Comparison of ENCODE assay signal across 1 cellular context in the genomic region with DNA sequence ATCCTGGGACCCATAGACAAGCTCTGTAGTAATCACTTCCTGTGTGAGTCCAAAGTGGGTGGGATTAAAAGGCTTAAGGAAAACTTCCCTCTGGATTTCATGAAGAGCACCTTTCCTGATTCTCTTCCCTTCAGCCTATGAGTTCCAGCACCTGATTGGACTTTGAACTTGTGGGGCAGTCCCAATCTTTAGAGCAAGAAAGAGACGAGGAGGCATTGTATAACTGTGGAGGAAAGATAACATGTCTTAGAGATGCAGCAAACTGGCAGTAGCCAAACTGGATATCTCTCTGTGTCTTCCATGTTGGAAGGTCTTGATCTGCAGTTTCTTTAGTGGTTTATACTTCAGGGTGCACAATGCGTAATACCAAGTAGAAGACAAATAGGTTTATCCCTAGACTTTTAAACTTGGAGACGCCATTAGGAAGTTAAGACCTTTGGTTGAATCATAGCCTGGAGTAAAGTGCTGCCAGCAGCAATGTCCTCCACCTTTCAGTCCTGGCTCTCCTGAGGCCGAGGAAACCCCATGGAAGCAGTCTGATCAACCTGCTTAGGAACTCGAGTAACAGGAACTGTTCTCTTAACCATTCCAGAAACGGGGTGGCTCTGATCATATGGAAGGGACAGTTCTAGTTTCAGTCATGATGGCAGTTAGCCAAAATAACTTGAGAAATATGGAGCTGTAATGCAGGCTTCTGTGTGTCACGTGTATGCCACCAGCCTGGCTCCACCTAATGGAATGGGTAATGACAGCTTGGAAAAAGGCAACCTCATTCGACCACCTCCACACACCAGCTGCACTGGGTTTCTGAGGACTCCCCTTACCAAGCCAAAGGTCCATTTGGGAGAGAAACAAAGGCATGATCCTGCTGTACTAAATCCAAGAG.
TF ChIP-seq lines count a peak whose summit lies in the region.

No MANE protein-coding gene starts in this region.

TF ChIP-seq in K562, 482 proteins besides CTCF, POLR2A, EP300 and RAD21 (continued from another document and continues in another):
- TF ChIP-seq, protein P1, sequence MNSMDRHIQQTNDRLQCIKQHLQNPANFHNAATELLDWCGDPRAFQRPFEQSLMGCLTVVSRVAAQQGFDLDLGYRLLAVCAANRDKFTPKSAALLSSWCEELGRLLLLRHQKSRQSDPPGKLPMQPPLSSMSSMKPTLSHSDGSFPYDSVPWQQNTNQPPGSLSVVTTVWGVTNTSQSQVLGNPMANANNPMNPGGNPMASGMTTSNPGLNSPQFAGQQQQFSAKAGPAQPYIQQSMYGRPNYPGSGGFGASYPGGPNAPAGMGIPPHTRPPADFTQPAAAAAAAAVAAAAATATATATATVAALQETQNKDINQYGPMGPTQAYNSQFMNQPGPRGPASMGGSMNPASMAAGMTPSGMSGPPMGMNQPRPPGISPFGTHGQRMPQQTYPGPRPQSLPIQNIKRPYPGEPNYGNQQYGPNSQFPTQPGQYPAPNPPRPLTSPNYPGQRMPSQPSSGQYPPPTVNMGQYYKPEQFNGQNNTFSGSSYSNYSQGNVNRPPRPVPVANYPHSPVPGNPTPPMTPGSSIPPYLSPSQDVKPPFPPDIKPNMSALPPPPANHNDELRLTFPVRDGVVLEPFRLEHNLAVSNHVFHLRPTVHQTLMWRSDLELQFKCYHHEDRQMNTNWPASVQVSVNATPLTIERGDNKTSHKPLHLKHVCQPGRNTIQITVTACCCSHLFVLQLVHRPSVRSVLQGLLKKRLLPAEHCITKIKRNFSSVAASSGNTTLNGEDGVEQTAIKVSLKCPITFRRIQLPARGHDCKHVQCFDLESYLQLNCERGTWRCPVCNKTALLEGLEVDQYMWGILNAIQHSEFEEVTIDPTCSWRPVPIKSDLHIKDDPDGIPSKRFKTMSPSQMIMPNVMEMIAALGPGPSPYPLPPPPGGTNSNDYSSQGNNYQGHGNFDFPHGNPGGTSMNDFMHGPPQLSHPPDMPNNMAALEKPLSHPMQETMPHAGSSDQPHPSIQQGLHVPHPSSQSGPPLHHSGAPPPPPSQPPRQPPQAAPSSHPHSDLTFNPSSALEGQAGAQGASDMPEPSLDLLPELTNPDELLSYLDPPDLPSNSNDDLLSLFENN (IDR thresholded peaks at IDR 0.05; ENCODE audit: low read depth in 2 of 2, low read length in 2 of 2), result no peak
- TF ChIP-seq SRSF3 (IDR thresholded peaks at IDR 0.05; ENCODE audit: insufficient read depth, low read length) (no peak), CBFA2T2 (conservative IDR thresholded peaks at IDR 0.05) (peak; percentile 75), KDM4B (IDR thresholded peaks at IDR 0.05; ENCODE audit: borderline replicate concordance in 2 of 2, low read depth in 1 of 2) (no peak), ZNF263 (CRISPR knock-in tag; IDR thresholded peaks at IDR 0.05; ENCODE audit: borderline replicate concordance) (no peak), BRD4 (IDR thresholded peaks at IDR 0.05) (no peak), NCOA1 (IDR thresholded peaks at IDR 0.05; ENCODE audit: low read depth) (no peak), ZNF239 (CRISPR knock-in tag; IDR thresholded peaks at IDR 0.05) (no peak), ZNF644 (tag; IDR thresholded peaks at IDR 0.05; ENCODE audit: low read depth) (no peak), PCBP1 (IDR thresholded peaks at IDR 0.05; ENCODE audit: low read depth, low read length, poor library complexity, severe bottlenecking) (no peak), ZKSCAN3 (CRISPR knock-in tag; IDR thresholded peaks at IDR 0.05) (no peak), POLR2B (IDR thresholded peaks at IDR 0.05; ENCODE audit: low read depth, partially characterized antibody) (peak; percentile 51), ZZZ3 (IDR thresholded peaks at IDR 0.05) (no peak), DDX20 (tag; IDR thresholded peaks at IDR 0.05; ENCODE audit: low read depth) (no peak), RBM17 (IDR thresholded peaks at IDR 0.05; ENCODE audit: borderline replicate concordance, low read depth, low read length) (no peak), IFI16 (CRISPR knock-in tag; IDR thresholded peaks at IDR 0.05) (no peak), ZNF77 (CRISPR knock-in tag; IDR thresholded peaks at IDR 0.05) (no peak), NR4A1 (CRISPR knock-in tag; IDR thresholded peaks at IDR 0.05) (no peak), NR4A1 (tag; IDR thresholded peaks at IDR 0.05) (peak; percentile 65; the same call in 1 of the 2 replicates), KLF6 (CRISPR knock-in tag; IDR thresholded peaks at IDR 0.05; ENCODE audit: borderline replicate concordance) (no peak), SREBF1 (IDR thresholded peaks at IDR 0.05; ENCODE audit: borderline replicate concordance, low read depth, low read length) (no peak), TCF3 (CRISPR knock-in tag; IDR thresholded peaks at IDR 0.05) (peak; percentile 79), MBD2 (IDR thresholded peaks at IDR 0.05; ENCODE audit: borderline replicate concordance, low read depth) (peak; percentile 34; the same call in 1 of the 2 replicates), ZNF780A (CRISPR knock-in tag; IDR thresholded peaks at IDR 0.05) (no peak), PHB (CRISPR knock-in tag; IDR thresholded peaks at IDR 0.05) (no peak), ZBTB7A (IDR thresholded peaks at IDR 0.05; ENCODE audit: borderline replicate concordance, control insufficient read depth, low read depth, low read length) (no peak), ZC3H11A (IDR thresholded peaks at IDR 0.05; ENCODE audit: low read depth, low read length) (no peak), RBBP5 (IDR thresholded peaks at IDR 0.05; ENCODE audit: borderline replicate concordance, insufficient read depth, low read length, poor library complexity, severe bottlenecking) (no peak), ZNF445 (CRISPR knock-in tag; IDR thresholded peaks at IDR 0.05; ENCODE audit: low read depth) (0 out of 2 replicates have a peak, but pooled peaks have one; percentile 66), ZNF766 (CRISPR knock-in tag; conservative IDR thresholded peaks at IDR 0.05) (no peak), PHF8 (IDR thresholded peaks at IDR 0.05; ENCODE audit: borderline replicate concordance, low read length) (no peak), MEF2D (tag; conservative IDR thresholded peaks at IDR 0.05; ENCODE audit: low read depth) (no peak), KDM2B (CRISPR knock-in tag; IDR thresholded peaks at IDR 0.05) (no peak)
- TF ChIP-seq, protein P2, sequence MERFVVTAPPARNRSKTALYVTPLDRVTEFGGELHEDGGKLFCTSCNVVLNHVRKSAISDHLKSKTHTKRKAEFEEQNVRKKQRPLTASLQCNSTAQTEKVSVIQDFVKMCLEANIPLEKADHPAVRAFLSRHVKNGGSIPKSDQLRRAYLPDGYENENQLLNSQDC (CRISPR knock-in tag; IDR thresholded peaks at IDR 0.05), result 0 out of 2 replicates have a peak, but pooled peaks have one; percentile 12
- TF ChIP-seq, protein P3, sequence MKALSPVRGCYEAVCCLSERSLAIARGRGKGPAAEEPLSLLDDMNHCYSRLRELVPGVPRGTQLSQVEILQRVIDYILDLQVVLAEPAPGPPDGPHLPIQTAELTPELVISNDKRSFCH (CRISPR knock-in tag; IDR thresholded peaks at IDR 0.05), result no peak
- TF ChIP-seq, protein P3 (tag; IDR thresholded peaks at IDR 0.05), result no peak
- TF ChIP-seq, protein P4, sequence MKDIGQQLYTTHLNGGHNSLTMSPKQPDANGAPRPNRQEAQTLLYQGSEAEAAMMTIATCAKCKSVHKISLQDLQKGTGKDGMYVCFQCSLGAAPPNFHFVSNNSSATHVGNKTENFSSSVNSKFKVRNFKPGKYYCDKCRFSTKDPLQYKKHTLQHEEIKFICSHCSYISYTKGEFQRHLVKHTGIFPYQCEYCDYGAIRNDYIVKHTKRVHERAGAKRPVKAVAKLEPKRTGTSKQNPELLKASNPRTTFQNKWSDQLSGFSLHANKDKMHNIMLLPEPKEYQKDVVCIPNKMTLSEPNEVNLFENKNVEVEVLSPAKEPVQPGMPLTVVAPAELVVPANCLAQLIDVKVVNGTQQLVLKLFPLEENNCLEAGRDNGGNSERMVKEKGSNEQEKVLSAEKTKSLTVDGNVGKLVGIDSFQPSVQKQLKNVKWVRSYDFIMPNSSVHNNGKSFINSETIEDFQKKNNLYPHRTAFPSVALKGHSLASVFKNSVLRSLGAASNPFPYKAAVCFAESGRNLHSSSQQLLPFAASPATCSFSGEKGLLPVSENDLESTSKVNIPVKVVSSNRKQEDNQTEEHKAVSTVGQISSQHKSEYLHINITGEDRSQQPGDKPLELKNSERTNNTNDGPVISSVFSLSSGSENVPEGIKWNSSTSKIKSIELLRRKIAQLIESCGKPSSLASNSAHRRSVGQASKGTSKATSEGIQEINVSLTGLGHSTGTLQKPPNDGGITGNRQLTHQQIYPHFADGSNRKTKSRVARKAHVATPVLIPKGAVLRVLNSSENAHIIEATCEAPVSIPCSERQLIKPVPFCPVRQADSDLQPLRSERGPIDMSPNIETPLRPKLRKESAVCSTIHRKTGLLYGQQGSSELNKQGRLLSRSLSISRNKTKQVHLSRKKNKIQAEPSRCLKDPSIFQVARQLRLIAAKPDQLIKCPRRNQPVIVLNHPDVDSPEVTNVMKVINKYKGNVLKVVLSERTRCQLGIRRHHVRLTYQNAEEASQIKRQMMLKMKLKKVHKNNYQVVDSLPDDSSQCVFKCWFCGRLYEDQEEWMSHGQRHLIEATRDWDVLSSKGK (CRISPR knock-in tag; IDR thresholded peaks at IDR 0.05), result no peak
- TF ChIP-seq, protein P5, sequence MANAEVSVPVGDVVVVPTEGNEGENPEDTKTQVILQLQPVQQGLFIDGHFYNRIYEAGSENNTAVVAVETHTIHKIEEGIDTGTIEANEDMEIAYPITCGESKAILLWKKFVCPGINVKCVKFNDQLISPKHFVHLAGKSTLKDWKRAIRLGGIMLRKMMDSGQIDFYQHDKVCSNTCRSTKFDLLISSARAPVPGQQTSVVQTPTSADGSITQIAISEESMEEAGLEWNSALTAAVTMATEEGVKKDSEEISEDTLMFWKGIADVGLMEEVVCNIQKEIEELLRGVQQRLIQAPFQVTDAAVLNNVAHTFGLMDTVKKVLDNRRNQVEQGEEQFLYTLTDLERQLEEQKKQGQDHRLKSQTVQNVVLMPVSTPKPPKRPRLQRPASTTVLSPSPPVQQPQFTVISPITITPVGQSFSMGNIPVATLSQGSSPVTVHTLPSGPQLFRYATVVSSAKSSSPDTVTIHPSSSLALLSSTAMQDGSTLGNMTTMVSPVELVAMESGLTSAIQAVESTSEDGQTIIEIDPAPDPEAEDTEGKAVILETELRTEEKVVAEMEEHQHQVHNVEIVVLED (CRISPR knock-in tag; IDR thresholded peaks at IDR 0.05), result no peak
- TF ChIP-seq, protein P6, sequence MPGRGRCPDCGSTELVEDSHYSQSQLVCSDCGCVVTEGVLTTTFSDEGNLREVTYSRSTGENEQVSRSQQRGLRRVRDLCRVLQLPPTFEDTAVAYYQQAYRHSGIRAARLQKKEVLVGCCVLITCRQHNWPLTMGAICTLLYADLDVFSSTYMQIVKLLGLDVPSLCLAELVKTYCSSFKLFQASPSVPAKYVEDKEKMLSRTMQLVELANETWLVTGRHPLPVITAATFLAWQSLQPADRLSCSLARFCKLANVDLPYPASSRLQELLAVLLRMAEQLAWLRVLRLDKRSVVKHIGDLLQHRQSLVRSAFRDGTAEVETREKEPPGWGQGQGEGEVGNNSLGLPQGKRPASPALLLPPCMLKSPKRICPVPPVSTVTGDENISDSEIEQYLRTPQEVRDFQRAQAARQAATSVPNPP (IDR thresholded peaks at IDR 0.05; ENCODE audit: borderline replicate concordance, insufficient read depth, insufficient read length), result no peak
- TF ChIP-seq, protein P7, sequence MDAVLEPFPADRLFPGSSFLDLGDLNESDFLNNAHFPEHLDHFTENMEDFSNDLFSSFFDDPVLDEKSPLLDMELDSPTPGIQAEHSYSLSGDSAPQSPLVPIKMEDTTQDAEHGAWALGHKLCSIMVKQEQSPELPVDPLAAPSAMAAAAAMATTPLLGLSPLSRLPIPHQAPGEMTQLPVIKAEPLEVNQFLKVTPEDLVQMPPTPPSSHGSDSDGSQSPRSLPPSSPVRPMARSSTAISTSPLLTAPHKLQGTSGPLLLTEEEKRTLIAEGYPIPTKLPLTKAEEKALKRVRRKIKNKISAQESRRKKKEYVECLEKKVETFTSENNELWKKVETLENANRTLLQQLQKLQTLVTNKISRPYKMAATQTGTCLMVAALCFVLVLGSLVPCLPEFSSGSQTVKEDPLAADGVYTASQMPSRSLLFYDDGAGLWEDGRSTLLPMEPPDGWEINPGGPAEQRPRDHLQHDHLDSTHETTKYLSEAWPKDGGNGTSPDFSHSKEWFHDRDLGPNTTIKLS (IDR thresholded peaks at IDR 0.05; ENCODE audit: borderline replicate concordance, low read depth), result no peak; the same call in 1 of the 2 replicates
- TF ChIP-seq, protein P8, sequence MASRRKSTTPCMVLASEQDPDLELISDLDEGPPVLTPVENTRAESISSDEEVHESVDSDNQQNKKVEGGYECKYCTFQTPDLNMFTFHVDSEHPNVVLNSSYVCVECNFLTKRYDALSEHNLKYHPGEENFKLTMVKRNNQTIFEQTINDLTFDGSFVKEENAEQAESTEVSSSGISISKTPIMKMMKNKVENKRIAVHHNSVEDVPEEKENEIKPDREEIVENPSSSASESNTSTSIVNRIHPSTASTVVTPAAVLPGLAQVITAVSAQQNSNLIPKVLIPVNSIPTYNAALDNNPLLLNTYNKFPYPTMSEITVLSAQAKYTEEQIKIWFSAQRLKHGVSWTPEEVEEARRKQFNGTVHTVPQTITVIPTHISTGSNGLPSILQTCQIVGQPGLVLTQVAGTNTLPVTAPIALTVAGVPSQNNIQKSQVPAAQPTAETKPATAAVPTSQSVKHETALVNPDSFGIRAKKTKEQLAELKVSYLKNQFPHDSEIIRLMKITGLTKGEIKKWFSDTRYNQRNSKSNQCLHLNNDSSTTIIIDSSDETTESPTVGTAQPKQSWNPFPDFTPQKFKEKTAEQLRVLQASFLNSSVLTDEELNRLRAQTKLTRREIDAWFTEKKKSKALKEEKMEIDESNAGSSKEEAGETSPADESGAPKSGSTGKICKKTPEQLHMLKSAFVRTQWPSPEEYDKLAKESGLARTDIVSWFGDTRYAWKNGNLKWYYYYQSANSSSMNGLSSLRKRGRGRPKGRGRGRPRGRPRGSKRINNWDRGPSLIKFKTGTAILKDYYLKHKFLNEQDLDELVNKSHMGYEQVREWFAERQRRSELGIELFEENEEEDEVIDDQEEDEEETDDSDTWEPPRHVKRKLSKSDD (conservative IDR thresholded peaks at IDR 0.05; ENCODE audit: low read length), result no peak
- TF ChIP-seq, protein P9, sequence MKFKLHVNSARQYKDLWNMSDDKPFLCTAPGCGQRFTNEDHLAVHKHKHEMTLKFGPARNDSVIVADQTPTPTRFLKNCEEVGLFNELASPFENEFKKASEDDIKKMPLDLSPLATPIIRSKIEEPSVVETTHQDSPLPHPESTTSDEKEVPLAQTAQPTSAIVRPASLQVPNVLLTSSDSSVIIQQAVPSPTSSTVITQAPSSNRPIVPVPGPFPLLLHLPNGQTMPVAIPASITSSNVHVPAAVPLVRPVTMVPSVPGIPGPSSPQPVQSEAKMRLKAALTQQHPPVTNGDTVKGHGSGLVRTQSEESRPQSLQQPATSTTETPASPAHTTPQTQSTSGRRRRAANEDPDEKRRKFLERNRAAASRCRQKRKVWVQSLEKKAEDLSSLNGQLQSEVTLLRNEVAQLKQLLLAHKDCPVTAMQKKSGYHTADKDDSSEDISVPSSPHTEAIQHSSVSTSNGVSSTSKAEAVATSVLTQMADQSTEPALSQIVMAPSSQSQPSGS (CRISPR knock-in tag; IDR thresholded peaks at IDR 0.05), result no peak
- TF ChIP-seq, protein P10, sequence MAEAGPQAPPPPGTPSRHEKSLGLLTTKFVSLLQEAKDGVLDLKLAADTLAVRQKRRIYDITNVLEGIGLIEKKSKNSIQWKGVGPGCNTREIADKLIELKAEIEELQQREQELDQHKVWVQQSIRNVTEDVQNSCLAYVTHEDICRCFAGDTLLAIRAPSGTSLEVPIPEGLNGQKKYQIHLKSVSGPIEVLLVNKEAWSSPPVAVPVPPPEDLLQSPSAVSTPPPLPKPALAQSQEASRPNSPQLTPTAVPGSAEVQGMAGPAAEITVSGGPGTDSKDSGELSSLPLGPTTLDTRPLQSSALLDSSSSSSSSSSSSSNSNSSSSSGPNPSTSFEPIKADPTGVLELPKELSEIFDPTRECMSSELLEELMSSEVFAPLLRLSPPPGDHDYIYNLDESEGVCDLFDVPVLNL (CRISPR knock-in tag; IDR thresholded peaks at IDR 0.05; ENCODE audit: low read depth), result no peak
